In genomic region chr14:38045461-38045860, GRCh38 we compare ENCODE assay signal across 34 cellular contexts.
"Had no signal": no experiment of that assay in that cellular context is flagged by ENCODE, and none has a peak within 500 bp of the region (broad histone marks: within the 10 kb centered on the region; RNA-seq: fewer than 3 reads in every experiment).

No MANE protein-coding gene starts in this region.

- H3K36me3 ChIP-seq: MG63 had no signal

- DNase-seq: Kasumi-1, KG1, MG63, MM.1S, MV-4-11, NCI-H1048, NCI-H1092, NCI-H1092 treated with DMSO at 0.1 percent for 48 hours, NCI-H1105, NCI-H1105 treated with DMSO at 0.1 percent for 48 hours, NCI-H1417, NCI-H1417 treated with DMSO at 0.1 percent for 48 hours, NCI-H1436, NCI-H1436 treated with DMSO at 0.1 percent for 48 hours, NCI-H146, NCI-H1694, NCI-H1694 treated with DMSO at 0.1 percent for 48 hours, NCI-H187, NCI-H1930, NCI-H2029, NCI-H2029 treated with DMSO at 0.1 percent for 48 hours, NCI-H2081, NCI-H2081 treated with DMSO at 0.1 percent for 48 hours, NCI-H2107, NCI-H2171, NCI-H2171 treated with DMSO at 0.1 percent for 48 hours, NCI-H2227 treated with DMSO at 0.1 percent for 48 hours, NCI-H226, NCI-H345, NCI-H446, NCI-H446 treated with DMSO at 0.1 percent for 48 hours, NCI-H510A, NCI-H510A treated with DMSO at 0.1 percent for 48 hours had no signal

- H3K27me3 ChIP-seq: MG63 had no signal

- H3K4me3 ChIP-seq: MG63 had no signal

- H3K4me2 ChIP-seq: KMS-11 had no signal

- H3K27ac ChIP-seq: KMS-11 had no signal

- H3K9ac ChIP-seq: KMS-11 had no signal

- H3K9me3 ChIP-seq: MG63 had no signal
